ENCODE assay signal across 1 cellular context in genomic region chr1:53014791-53015507, GRCh38.
TF ChIP-seq lines count a peak whose summit lies in the region.

No MANE protein-coding gene starts in this region.

TF ChIP-seq in H1, 55 proteins besides CTCF, POLR2A, EP300 and RAD21:
- TF ChIP-seq SP1 (IDR thresholded peaks at IDR 0.05; ENCODE audit: low read depth, low read length) (0 out of 2 replicates have a peak, but pooled peaks have one; percentile 28), SIN3A (conservative IDR thresholded peaks at IDR 0.05 in 1 of 2, IDR thresholded peaks at IDR 0.05 in 1 of 2; ENCODE audit: low read depth in 1 of 2, low read length in 2 of 2) (peak; percentile 74 to 80; a peak in 3 of 4 replicates), YY1 (IDR thresholded peaks at IDR 0.05; ENCODE audit: low read depth, low read length) (0 out of 2 replicates have a peak, but pooled peaks have one; percentile 31), SAP30 (IDR thresholded peaks at IDR 0.05; ENCODE audit: insufficient read depth, insufficient replicate concordance, low read length) (peak; percentile 34), EZH2 (IDR thresholded peaks at IDR 0.05; ENCODE audit: low read depth, low read length, severe bottlenecking) (no peak), TEAD4 (IDR thresholded peaks at IDR 0.05; ENCODE audit: low read depth, low read length) (no peak), TAF1 (IDR thresholded peaks at IDR 0.05; ENCODE audit: low read depth, low read length) (peak; percentile 79), HDAC2 (IDR thresholded peaks at IDR 0.05; ENCODE audit: borderline replicate concordance in 1 of 2, low read depth in 2 of 2, low read length in 2 of 2) (0 out of 4 replicates have a peak, but pooled peaks of 1 of the 2 experiments have one; percentile 46), SIRT6 (IDR thresholded peaks at IDR 0.05; ENCODE audit: low read length) (no peak), SRF (IDR thresholded peaks at IDR 0.05; ENCODE audit: low read depth, low read length) (peak; percentile 87), SP4 (IDR thresholded peaks at IDR 0.05; ENCODE audit: low read length) (0 out of 2 replicates have a peak, but pooled peaks have one; percentile 35)
TF ChIP-seq in H1: peak in this region for 8.
